In the genomic region with DNA sequence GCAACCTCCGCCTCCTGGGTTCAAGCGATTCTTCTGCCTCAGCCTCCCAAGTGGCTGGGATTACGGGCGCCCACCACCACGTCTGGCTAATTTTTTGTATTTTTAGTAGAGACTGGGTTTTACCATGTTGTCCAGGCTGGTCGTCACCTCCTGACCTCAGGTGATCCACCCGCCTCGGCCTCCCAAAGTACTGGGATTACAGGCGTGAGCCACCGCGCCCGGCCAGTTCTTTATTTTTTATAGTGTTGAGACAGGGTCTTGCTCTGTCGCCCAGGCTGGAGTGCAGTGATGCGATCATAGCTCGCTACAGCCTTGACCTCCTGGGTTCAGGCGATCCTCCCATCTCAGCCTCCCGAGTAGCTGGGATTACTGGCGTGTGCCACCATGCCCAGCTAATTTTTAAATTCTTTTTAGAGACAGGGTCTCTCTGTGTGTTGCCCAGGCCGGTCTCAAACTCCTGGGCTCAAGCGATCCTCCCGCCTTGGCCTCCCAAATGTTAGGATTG, we compare ENCODE assay signal across 9 cellular contexts. TPM values are rescaled to one million over a fixed set of nuclear protein-coding genes. Genes with fewer than 3 reads are reported as not detected.
DNase-seq lines count a peak whose midpoint lies in the region; ATAC-seq, FAIRE-seq and TF ChIP-seq lines count a peak whose summit lies in the region.
"Not testable (repeated sequence)": the region's sequence is repeated elsewhere in the genome, so short reads cannot be mapped to it uniquely, and the experiment has no call there.
"Had no signal": no experiment of that assay in that cellular context is flagged by ENCODE, and none has a peak within 500 bp of the region (broad histone marks: within the 10 kb centered on the region; RNA-seq: fewer than 3 reads in every experiment).

No MANE protein-coding gene starts in this region.

- not testable (repeated sequence) for ATAC-seq in GM23338; naive B cell (ENCODE audit: low read depth in 2 of 2)

- peaks cover 23% of the 10 kb centered on the region for H3F3A ChIP-seq in GM23338 (replicated peaks; ENCODE audit: low read depth)

- peak overlapping the region; percentile 89 for H3K4me2 ChIP-seq in GM23338

- peaks cover 24% of the 10 kb centered on the region for H3K27me3 Mint-ChIP-seq in GM23338 (ENCODE audit: insufficient read depth, low read depth, poor library complexity)
- H3K27me3 Mint-ChIP-seq in activated naive CD4-positive, alpha-beta T cell treated with anti-CD3 and anti-CD28 coated beads for 36 hours (ENCODE audit: low read depth); dendritic cell treated with granulocyte-macrophage colony-stimulating factor and Interleukin-4, amounts not matched to agents 40 ng/mL and 50 ng/mL, for 4 days; naive B cell: not testable (repeated sequence)

- TF ChIP-seq CTCF in 22Rv1 (IDR thresholded peaks at IDR 0.05); GM23338 (conservative IDR thresholded peaks at IDR 0.05; ENCODE audit: low read depth in 2 of 2); Peyer's patch (IDR thresholded peaks at IDR 0.05); right atrium auricular region (IDR thresholded peaks at IDR 0.05): not testable (repeated sequence)

- H3K4me3 ChIP-seq in GM23338: peak overlapping the region; percentile 78
- peak overlapping the region; percentile 59 to 100 (median 73) for H3K4me3 ChIP-seq in Peyer's patch
- peak overlapping the region; percentile 67 to 82 for H3K4me3 ChIP-seq in right atrium auricular region
- H3K4me3 ChIP-seq in small intestine (ENCODE audit: low read depth in 1 of 2, low read length in 2 of 2): peak overlapping the region; percentile 4 to 76

- CTCF ChIA-PET in activated naive CD4-positive, alpha-beta T cell treated with anti-CD3 and anti-CD28 coated beads for 36 hours (lab: Charles Lee): interaction anchor here (1.0 to 4.5 kb wide), 3 partner anchors 27 to 160 kb away, joined by 3 to 39 read pairs (median 6); partner anchors contain the start of gene MYO1F

- H3K36me3 ChIP-seq in GM23338 (ENCODE audit: insufficient read depth); Peyer's patch; right atrium auricular region; small intestine (ENCODE audit: control insufficient read depth in 2 of 2, insufficient read depth in 2 of 2, low read length in 2 of 2): not testable (repeated sequence)

- not testable (repeated sequence) for H3K4me1 ChIP-seq in GM23338 (ENCODE audit: insufficient read depth); small intestine (ENCODE audit: control insufficient read depth in 2 of 2, insufficient read depth in 1 of 2, low read depth in 1 of 2, low read length in 1 of 2)
- peaks cover 5 to 25% (median 11%) of the 10 kb centered on the region in 4 donors for H3K4me1 ChIP-seq in Peyer's patch
- H3K4me1 ChIP-seq in right atrium auricular region: peaks cover 0 to 34% of the 10 kb centered on the region in 2 donors

- not testable (repeated sequence) for H3K79me2 ChIP-seq in GM23338 (replicated peaks; ENCODE audit: insufficient read depth)

- WGBS in small intestine, 3 donors: 51 to 71% (median 62%) methylated on average over 17 to 21 of the region's 21 CpGs

- H3K27ac ChIP-seq in 22Rv1: peak overlapping the region; percentile 95
- H3K27ac ChIP-seq in GM23338 (ENCODE audit: low read depth): peak overlapping the region; percentile 99
- H3K27ac ChIP-seq in Peyer's patch: peak overlapping the region; percentile 95 to 100 (median 97)
- H3K27ac ChIP-seq in right atrium auricular region: peak overlapping the region; percentile 93 to 99
- H3K27ac ChIP-seq in small intestine (ENCODE audit: low read depth in 1 of 2, low read length in 1 of 2): peak overlapping the region; percentile 95 to 100

- not testable (repeated sequence) for H3K9me3 ChIP-seq in Peyer's patch; right atrium auricular region; small intestine (ENCODE audit: control insufficient read depth, low read depth)

- not testable (repeated sequence) for H3K9me2 ChIP-seq in GM23338 (ENCODE audit: insufficient read depth)

- TF ChIP-seq POLR2A in Peyer's patch (IDR thresholded peaks at IDR 0.05): not testable (repeated sequence)

- peak overlapping the region; percentile 98 for H3K27ac Mint-ChIP-seq in GM23338
- peak overlapping the region; percentile 97 for H3K27ac Mint-ChIP-seq in activated naive CD4-positive, alpha-beta T cell treated with anti-CD3 and anti-CD28 coated beads for 36 hours
- peak overlapping the region; percentile 97 for H3K27ac Mint-ChIP-seq in dendritic cell treated with granulocyte-macrophage colony-stimulating factor and Interleukin-4, amounts not matched to agents 40 ng/mL and 50 ng/mL, for 4 days
- H3K27ac Mint-ChIP-seq in naive B cell: peak overlapping the region; percentile 33 to 100 (median 96)

- not testable (repeated sequence) for DNase-seq in GM23338 (ENCODE audit: low spot score); activated naive CD4-positive, alpha-beta T cell treated with anti-CD3 and anti-CD28 coated beads for 36 hours; right atrium auricular region (ENCODE audit: low spot score); naive B cell; small intestine
- peak in 1 of 3 donors; percentile 55 for DNase-seq in Peyer's patch

- H3K27me3 ChIP-seq in GM23338 (ENCODE audit: insufficient read depth); Peyer's patch; right atrium auricular region; small intestine (ENCODE audit: control insufficient read depth in 2 of 2, insufficient read depth in 2 of 2, low read length in 2 of 2): not testable (repeated sequence)

- not testable (repeated sequence) for H3K9me3 Mint-ChIP-seq in GM23338; activated naive CD4-positive, alpha-beta T cell treated with anti-CD3 and anti-CD28 coated beads for 36 hours; dendritic cell treated with granulocyte-macrophage colony-stimulating factor and Interleukin-4, amounts not matched to agents 40 ng/mL and 50 ng/mL, for 4 days; naive B cell

- H3K36me3 Mint-ChIP-seq in GM23338 (ENCODE audit: low read depth); activated naive CD4-positive, alpha-beta T cell treated with anti-CD3 and anti-CD28 coated beads for 36 hours (ENCODE audit: low read depth); naive B cell: not testable (repeated sequence)
- peaks cover 30% of the 10 kb centered on the region for H3K36me3 Mint-ChIP-seq in dendritic cell treated with granulocyte-macrophage colony-stimulating factor and Interleukin-4, amounts not matched to agents 40 ng/mL and 50 ng/mL, for 4 days (ENCODE audit: low read depth)

- H3K4me3 Mint-ChIP-seq in GM23338 (peak overlapping the region; percentile 93), naive B cell (peak overlapping the region; percentile 88 to 98 (median 96))
- peak overlapping the region; percentile 97 for H3K4me3 Mint-ChIP-seq in activated naive CD4-positive, alpha-beta T cell treated with anti-CD3 and anti-CD28 coated beads for 36 hours
- H3K4me3 Mint-ChIP-seq in dendritic cell treated with granulocyte-macrophage colony-stimulating factor and Interleukin-4, amounts not matched to agents 40 ng/mL and 50 ng/mL, for 4 days: peak overlapping the region; percentile 97

- not testable (repeated sequence) for H4K20me1 ChIP-seq in GM23338 (replicated peaks; ENCODE audit: insufficient read depth)

- FAIRE-seq in small intestine (lab: Jason Lieb, UNC): not testable (repeated sequence)

- intact Hi-C loops in activated naive CD4-positive, alpha-beta T cell treated with anti-CD3 and anti-CD28 coated beads for 36 hours (cut with micrococcal nuclease): loop anchor here (1.0 to 2.0 kb wide), 3 partner anchors 70 to 318 kb away; partner anchors contain the start of genes HNRNPM, MARCHF2, MBD3L1 and ZNF558
- intact Hi-C loops in dendritic cell treated with granulocyte-macrophage colony-stimulating factor and Interleukin-4, amounts not matched to agents 40 ng/mL and 50 ng/mL, for 4 days (cut with micrococcal nuclease): not testable (repeated sequence)

- H2AFZ ChIP-seq in GM23338: not testable (repeated sequence)

- H3K4me1 Mint-ChIP-seq in GM23338: peaks cover 13% of the 10 kb centered on the region
- peaks cover 47% of the 10 kb centered on the region for H3K4me1 Mint-ChIP-seq in activated naive CD4-positive, alpha-beta T cell treated with anti-CD3 and anti-CD28 coated beads for 36 hours (ENCODE audit: low read depth)
- peaks cover 49% of the 10 kb centered on the region for H3K4me1 Mint-ChIP-seq in dendritic cell treated with granulocyte-macrophage colony-stimulating factor and Interleukin-4, amounts not matched to agents 40 ng/mL and 50 ng/mL, for 4 days (ENCODE audit: low read depth)
- peaks cover 21 to 36% (median 31%) of the 10 kb centered on the region in 3 donors for H3K4me1 Mint-ChIP-seq in naive B cell

RNA-seq across cellular contexts. Expression of gene ZNF414, which starts 0.6 kb away (rescaled TPM):
- total RNA-seq in GM23338 (2014; rRNA removed; shearing (Covaris generic)): 29.2 and 45.0 TPM in 2 replicates
- polyA plus RNA-seq in GM23338 (2016; fragmentation: Nextera tagmentation; extraction: Ambion mirVana): 27.4 and 31.6 TPM in 2 replicates
- total RNA-seq in Peyer's patch: 10 to 100 TPM; 12.4 to 45.2 (median 24.1) TPM
- 10 to 100 TPM; 19.8 to 24.1 TPM for total RNA-seq in activated naive CD4-positive, alpha-beta T cell treated with anti-CD3 and anti-CD28 coated beads for 36 hours
- total RNA-seq in right atrium auricular region: 10 to 100 TPM in 1 of 2 donors, 1 to 10 TPM in 1; 8.2 to 13.5 TPM
- 10 to 100 TPM in 4 of 6 donors, 1 to 10 TPM in 2; 7.4 to 25.5 (median 11.7) TPM for polyA plus RNA-seq in naive B cell (ENCODE audit: low read depth in 6 of 6)
- polyA plus RNA-seq in small intestine: 10 to 100 TPM in 2 of 3 donors, 1 to 10 TPM in 1; 6.5 to 28.2 (median 12.7) TPM

RNA-seq across cellular contexts. Expression of gene PRAM1, which starts 12.1 kb away (rescaled TPM):
- 0.07 and 0.31 TPM in 2 replicates for total RNA-seq in GM23338 (2014; rRNA removed; shearing (Covaris generic))
- polyA plus RNA-seq in GM23338 (2016; fragmentation: Nextera tagmentation; extraction: Ambion mirVana) (0.54 TPM in 1 of 2 replicates, not detected in the other), naive B cell (ENCODE audit: low read depth in 6 of 6) (under 1 TPM in 2 of 6 donors, not detected in 4; 0.26 to 0.27 TPM), small intestine (under 1 TPM; 0.45 to 0.81 (median 0.69) TPM)
- total RNA-seq in Peyer's patch (1 to 10 TPM in 3 of 4 donors, not detected in 1; 1.6 to 8.3 (median 2.7) TPM), right atrium auricular region (under 1 TPM; 0.19 to 0.79 TPM)
- under 1 TPM; 0.40 to 0.45 TPM for total RNA-seq in activated naive CD4-positive, alpha-beta T cell treated with anti-CD3 and anti-CD28 coated beads for 36 hours
- total RNA-seq: LHCN-M2 had no signal
